In genomic region chr1:49824261-49824660, GRCh38 we compare ENCODE assay signal across 28 cellular contexts.
A peak's percentile ranks its signal among the peaks of the same experiment; 100 is the strongest.
DNase-seq lines count a peak whose midpoint lies in the region; ATAC-seq lines count a peak whose summit lies in the region.
"Had no signal": no experiment of that assay in that cellular context is flagged by ENCODE, and none has a peak within 500 bp of the region (broad histone marks: within the 10 kb centered on the region; RNA-seq: fewer than 3 reads in every experiment).

No MANE protein-coding gene starts in this region.

- H3K27ac Mint-ChIP-seq in activated naive CD4-positive, alpha-beta T cell treated with anti-CD3 and anti-CD28 coated beads, Interleukin-2, amount 50 U/mL, for 72 hours: no peak overlapping the region
- H3K27ac Mint-ChIP-seq: B cell; CD14-positive monocyte; CD4-positive, alpha-beta memory T cell; CD4-positive, alpha-beta T cell; CD4-positive, CD25-positive, alpha-beta regulatory T cell; CD8-positive, alpha-beta memory T cell; CD8-positive, alpha-beta T cell had no signal

- DNase-seq in COLO829 (ENCODE audit: low spot score) (peak; percentile 75), SK-MEL-5 (ENCODE audit: low read depth, low spot score) (peak; percentile 85), foreskin melanocyte (peak; percentile 42), SW480 (ENCODE audit: low spot score) (no peak), DMS53 (lab: John Stamatoyannopoulos, UW) (no peak)
- DNase-seq in activated naive CD4-positive, alpha-beta T cell treated with anti-CD3 and anti-CD28 coated beads, Interleukin-2, amount 50 U/mL, for 72 hours (ENCODE audit: low spot score in 2 of 2): no peak
- DNase-seq: 8988T; ACHN; AML-193; BE2C; C1 segment of cervical spinal cord; Caco-2; Calu3; CD4-positive, alpha-beta memory T cell; CD4-positive, alpha-beta T cell; CD4-positive, CD25-positive, alpha-beta regulatory T cell; CD8-positive, alpha-beta memory T cell; CD8-positive, alpha-beta T cell; COR-L47; DMS 273 treated with DMSO at 0.1 percent for 48 hours; DMS153; DMS79; DMS79 treated with DMSO at 0.1 percent for 48 hours; DND-41; EL had no signal

- no peaks in the 10 kb centered on the region for H3K36me3 Mint-ChIP-seq in activated naive CD4-positive, alpha-beta T cell treated with anti-CD3 and anti-CD28 coated beads, Interleukin-2, amount 50 U/mL, for 72 hours
- H3K36me3 Mint-ChIP-seq: CD14-positive monocyte; CD4-positive, alpha-beta memory T cell; CD4-positive, CD25-positive, alpha-beta regulatory T cell; CD8-positive, alpha-beta memory T cell; CD8-positive, alpha-beta T cell had no signal

- peaks cover 24 to 34% of the 10 kb centered on the region in 2 donors for H3K9me3 Mint-ChIP-seq in activated naive CD4-positive, alpha-beta T cell treated with anti-CD3 and anti-CD28 coated beads, Interleukin-2, amount 50 U/mL, for 72 hours

- no peak for ATAC-seq in activated naive CD4-positive, alpha-beta T cell treated with anti-CD3 and anti-CD28 coated beads, Interleukin-2, amount 50 U/mL, for 72 hours
- ATAC-seq: A549; CD8-positive, alpha-beta T cell had no signal

- in situ Hi-C loops in SK-MEL-5 (cut with HindIII; ENCODE audit: low pct_unique_long_range_greater_than_20kb, low sequenced_read_pairs): no loop called here

Comparison
In these comparisons a context has a peak if more than half of its experiments do, and no peak if none do; other contexts are left out.
1. DNase-seq: peak in COLO829 (single experiment), SK-MEL-5 (single experiment) and foreskin melanocyte (single experiment); none in SW480 (single experiment), DMS53 (single experiment) and activated naive CD4-positive, alpha-beta T cell treated with anti-CD3 and anti-CD28 coated beads, Interleukin-2, amount 50 U/mL, for 72 hours (0 of 2).